ENCODE assay signal across 36 cellular contexts in genomic region chrX:31487946-31488345, GRCh38.
"Had no signal": no experiment of that assay in that cellular context is flagged by ENCODE, and none has a peak within 500 bp of the region (broad histone marks: within the 10 kb centered on the region; RNA-seq: fewer than 3 reads in every experiment).

No MANE protein-coding gene starts in this region.

- ATAC-seq: activated CD8-positive, alpha-beta T cell treated with anti-CD3 and anti-CD28 coated beads for 36 hours; activated naive CD4-positive, alpha-beta T cell treated with anti-CD3 and anti-CD28 coated beads, Interleukin-2, amount 50 U/mL, for 72 hours; activated T-cell treated with anti-CD3 and anti-CD28 coated beads, Interleukin-2, amount 50 U/mL, for 4 hours; activated T-cell treated with anti-CD3 and anti-CD28 coated beads, Interleukin-2, amount 50 U/mL, for 72 hours; activated T-helper 17 cell treated with anti-CD3 and anti-CD28 coated beads, Interleukin-2, amount 50 U/mL, for 72 hours; body of pancreas had no signal

- H3K4me3 ChIP-seq: adrenal gland, body of pancreas, breast epithelium had no signal

- H3K27ac Mint-ChIP-seq: activated B cell treated with CpG ODN at 0.5 μM for 24 hours; activated CD4-positive, alpha-beta memory T cell treated with anti-CD3 and anti-CD28 coated beads for 36 hours; activated CD4-positive, alpha-beta T cell treated with anti-CD3 and anti-CD28 coated beads, Interleukin-2, amount 10 ng/mL, durations not matched to agents 24 days and 14 days; activated CD8-positive, alpha-beta T cell treated with anti-CD3 and anti-CD28 coated beads for 36 hours; activated naive CD4-positive, alpha-beta T cell treated with anti-CD3 and anti-CD28 coated beads for 36 hours; activated naive CD4-positive, alpha-beta T cell treated with anti-CD3 and anti-CD28 coated beads, Interleukin-2, amount 50 U/mL, for 72 hours; activated naive CD8-positive, alpha-beta T cell treated with anti-CD3 and anti-CD28 coated beads for 36 hours; activated T-cell treated with anti-CD3 and anti-CD28 coated beads, Interleukin-2, amount 50 U/mL, for 72 hours; activated T-helper 1 cell treated with anti-CD3 and anti-CD28 coated beads, Interleukin-12 subunit alpha, Interleukin-12 subunit beta, Interleukin-2, Interleukin-4 antibody, amounts not matched to agents 30 ng/mL and 10 ng/mL and 1 ng/mL, durations not matched to agents 14 hours and 24 hours and 36 hours; activated T-helper 17 cell treated with anti-CD3 and anti-CD28 coated beads, Interleukin-2, amount 50 U/mL, for 72 hours; T-helper 1 cell treated with Interleukin-12 subunit alpha and Interleukin-12 subunit beta and Interleukin-4 antibody, amounts not matched to agents 30 μg/mL and 1 μg/mL, for 36 hours; T-helper 2 cell treated with Interferon-gamma antibody and Interleukin-4, amounts not matched to agents 5 μg/mL and 100 μg/mL, for 36 hours had no signal

- H3K27me3 ChIP-seq: adrenal gland, body of pancreas, brain microvascular endothelial cell, breast epithelium had no signal

- H3K27me3 Mint-ChIP-seq: activated CD4-positive, alpha-beta memory T cell treated with anti-CD3 and anti-CD28 coated beads for 36 hours; activated CD4-positive, alpha-beta T cell treated with anti-CD3 and anti-CD28 coated beads, Interleukin-2, amount 10 ng/mL, durations not matched to agents 24 days and 14 days; activated CD8-positive, alpha-beta T cell treated with anti-CD3 and anti-CD28 coated beads for 36 hours; activated naive CD8-positive, alpha-beta T cell treated with anti-CD3 and anti-CD28 coated beads for 36 hours; activated T-helper 17 cell treated with anti-CD3 and anti-CD28 coated beads, Interleukin-2, amount 50 U/mL, for 72 hours had no signal

- H3K36me3 Mint-ChIP-seq: activated CD4-positive, alpha-beta memory T cell treated with anti-CD3 and anti-CD28 coated beads for 36 hours; activated naive CD4-positive, alpha-beta T cell treated with anti-CD3 and anti-CD28 coated beads, Interleukin-2, amount 50 U/mL, for 72 hours; activated naive CD8-positive, alpha-beta T cell treated with anti-CD3 and anti-CD28 coated beads for 36 hours had no signal

- DNase-seq: activated B cell treated with CpG ODN at 0.5 μM for 24 hours; activated CD4-positive, alpha-beta memory T cell treated with anti-CD3 and anti-CD28 coated beads for 36 hours; activated CD4-positive, alpha-beta T cell treated with anti-CD3 and anti-CD28 coated beads for 4 hours; activated CD4-positive, alpha-beta T cell treated with anti-CD3 and anti-CD28 coated beads, Interleukin-2, amount 10 ng/mL, durations not matched to agents 24 days and 14 days; activated CD4-positive, alpha-beta T cell treated with anti-CD3 and anti-CD28 coated beads, Interleukin-2, amount 50 U/mL, for 1 hour; activated CD4-positive, alpha-beta T cell treated with anti-CD3 and anti-CD28 coated beads, Interleukin-2, amount 50 U/mL, for 4 hours; activated CD4-positive, CD25-positive, alpha-beta regulatory T cell treated with anti-CD3 and anti-CD28 coated beads, Interleukin-2, amount 50 U/mL, for 72 hours; activated CD8-positive, alpha-beta memory T cell treated with anti-CD3 and anti-CD28 coated beads, Interleukin-2, amount 50 U/mL, for 4 hours; activated CD8-positive, alpha-beta T cell treated with anti-CD3 and anti-CD28 coated beads for 36 hours; activated effector memory CD4-positive, alpha-beta T cell treated with anti-CD3 and anti-CD28 coated beads, Interleukin-2, amount 50 U/mL, for 16 hours; activated gamma-delta T cell treated with Interleukin-2 at 50 U/mL for 16 hours; activated naive CD4-positive, alpha-beta T cell; activated naive CD4-positive, alpha-beta T cell treated with anti-CD3 and anti-CD28 coated beads for 36 hours; activated naive CD4-positive, alpha-beta T cell treated with anti-CD3 and anti-CD28 coated beads, Interleukin-2, amount 50 U/mL, for 16 hours; activated naive CD8-positive, alpha-beta T cell treated with anti-CD3 and anti-CD28 coated beads for 36 hours; activated T-cell treated with anti-CD3 and anti-CD28 coated beads for 4 hours; activated T-cell treated with anti-CD3 and anti-CD28 coated beads, Interleukin-2, amount 50 U/mL, for 1 hour; activated T-cell treated with anti-CD3 and anti-CD28 coated beads, Interleukin-2, amount 50 U/mL, for 4 hours; activated T-cell treated with anti-CD3 and anti-CD28 coated beads, Interleukin-2, amount 50 U/mL, for 72 hours; adrenal gland; amniotic stem cell; aorta; body of pancreas; brain microvascular endothelial cell; central memory CD4-positive, alpha-beta T cell; cerebellar nuclear complex; T-helper 1 cell; T-helper 2 cell; T-helper 9 cell had no signal

- H3K36me3 ChIP-seq: adrenal gland, brain microvascular endothelial cell, breast epithelium had no signal

- H3K4me1 Mint-ChIP-seq: activated B cell treated with CpG ODN at 0.5 μM for 24 hours; activated CD4-positive, alpha-beta T cell treated with anti-CD3 and anti-CD28 coated beads, Interleukin-2, amount 10 ng/mL, durations not matched to agents 24 days and 14 days; activated naive CD8-positive, alpha-beta T cell treated with anti-CD3 and anti-CD28 coated beads for 36 hours; activated T-helper 17 cell treated with anti-CD3 and anti-CD28 coated beads, Interleukin-2, amount 50 U/mL, for 72 hours had no signal

- H3K9me3 ChIP-seq: adrenal gland, body of pancreas, breast epithelium had no signal

- H3K4me3 Mint-ChIP-seq: activated B cell treated with CpG ODN at 0.5 μM for 24 hours; activated CD4-positive, alpha-beta memory T cell treated with anti-CD3 and anti-CD28 coated beads for 36 hours; activated CD4-positive, alpha-beta T cell treated with anti-CD3 and anti-CD28 coated beads, Interleukin-2, amount 10 ng/mL, durations not matched to agents 24 days and 14 days; activated CD8-positive, alpha-beta T cell treated with anti-CD3 and anti-CD28 coated beads for 36 hours; activated naive CD4-positive, alpha-beta T cell treated with anti-CD3 and anti-CD28 coated beads for 36 hours; activated naive CD8-positive, alpha-beta T cell treated with anti-CD3 and anti-CD28 coated beads for 36 hours; activated T-cell treated with anti-CD3 and anti-CD28 coated beads, Interleukin-2, amount 50 U/mL, for 4 hours; activated T-cell treated with anti-CD3 and anti-CD28 coated beads, Interleukin-2, amount 50 U/mL, for 72 hours; activated T-helper 1 cell treated with anti-CD3 and anti-CD28 coated beads, Interleukin-12 subunit alpha, Interleukin-12 subunit beta, Interleukin-2, Interleukin-4 antibody, amounts not matched to agents 30 ng/mL and 10 ng/mL and 1 ng/mL, durations not matched to agents 14 hours and 24 hours and 36 hours; activated T-helper 17 cell treated with anti-CD3 and anti-CD28 coated beads, Interleukin-2, amount 50 U/mL, for 72 hours; T-helper 1 cell treated with Interleukin-12 subunit alpha and Interleukin-12 subunit beta and Interleukin-4 antibody, amounts not matched to agents 30 μg/mL and 1 μg/mL, for 36 hours; T-helper 2 cell treated with Interferon-gamma antibody and Interleukin-4, amounts not matched to agents 5 μg/mL and 100 μg/mL, for 36 hours had no signal

- H3K27ac ChIP-seq: adrenal gland, body of pancreas, brain microvascular endothelial cell, breast epithelium, VCaP had no signal

- H3K4me1 ChIP-seq: adrenal gland, body of pancreas, breast epithelium had no signal

- H3K9me3 Mint-ChIP-seq: activated B cell treated with CpG ODN at 0.5 μM for 24 hours; activated CD4-positive, alpha-beta memory T cell treated with anti-CD3 and anti-CD28 coated beads for 36 hours; activated CD4-positive, alpha-beta T cell treated with anti-CD3 and anti-CD28 coated beads, Interleukin-2, amount 10 ng/mL, durations not matched to agents 24 days and 14 days; activated CD8-positive, alpha-beta T cell treated with anti-CD3 and anti-CD28 coated beads for 36 hours; activated naive CD4-positive, alpha-beta T cell treated with anti-CD3 and anti-CD28 coated beads for 36 hours; activated naive CD4-positive, alpha-beta T cell treated with anti-CD3 and anti-CD28 coated beads, Interleukin-2, amount 50 U/mL, for 72 hours; activated naive CD8-positive, alpha-beta T cell treated with anti-CD3 and anti-CD28 coated beads for 36 hours; activated T-cell treated with anti-CD3 and anti-CD28 coated beads, Interleukin-2, amount 50 U/mL, for 4 hours; activated T-cell treated with anti-CD3 and anti-CD28 coated beads, Interleukin-2, amount 50 U/mL, for 72 hours; activated T-helper 1 cell treated with anti-CD3 and anti-CD28 coated beads, Interleukin-12 subunit alpha, Interleukin-12 subunit beta, Interleukin-2, Interleukin-4 antibody, amounts not matched to agents 30 ng/mL and 10 ng/mL and 1 ng/mL, durations not matched to agents 14 hours and 24 hours and 36 hours; activated T-helper 17 cell treated with anti-CD3 and anti-CD28 coated beads, Interleukin-2, amount 50 U/mL, for 72 hours; T-helper 1 cell treated with Interleukin-12 subunit alpha and Interleukin-12 subunit beta and Interleukin-4 antibody, amounts not matched to agents 30 μg/mL and 1 μg/mL, for 36 hours; T-helper 2 cell treated with Interferon-gamma antibody and Interleukin-4, amounts not matched to agents 5 μg/mL and 100 μg/mL, for 36 hours had no signal
